ENCODE assay signal across 10 cellular contexts in the genomic region with DNA sequence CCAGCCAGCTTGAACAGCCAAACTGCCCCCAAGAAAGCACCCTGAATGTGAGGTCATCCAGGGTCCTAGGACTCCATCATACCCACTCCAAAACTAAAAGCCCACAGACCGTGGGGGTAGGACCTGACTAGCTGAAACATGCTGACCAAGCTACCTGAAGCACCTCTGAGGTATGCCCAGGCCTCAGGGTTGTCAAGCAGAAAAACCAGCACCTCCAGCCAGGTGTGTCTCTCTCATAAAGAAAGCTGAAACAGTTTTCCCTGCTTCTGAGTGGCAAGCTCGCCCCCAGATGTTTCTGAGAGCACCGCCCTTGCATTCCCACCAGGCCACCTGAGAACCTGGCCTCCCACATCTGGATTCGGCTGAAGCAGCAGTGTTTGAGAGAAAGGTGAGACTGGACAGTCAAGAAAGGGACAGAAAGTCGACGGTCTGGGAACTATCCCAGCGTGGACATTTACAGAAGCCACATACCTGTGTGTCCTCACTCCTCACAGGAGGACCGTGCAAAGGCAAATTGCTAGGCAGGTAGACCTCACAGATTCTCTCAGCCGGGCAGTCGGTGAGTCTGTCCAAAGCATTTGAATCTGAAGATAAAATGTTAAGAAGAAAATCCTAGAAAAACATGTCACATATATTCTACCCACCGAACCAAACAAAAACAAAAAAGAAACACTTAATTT.
DNase-seq lines count a peak whose midpoint lies in the region; ATAC-seq, FAIRE-seq and TF ChIP-seq lines count a peak whose summit lies in the region.
"Had no signal": no experiment of that assay in that cellular context is flagged by ENCODE, and none has a peak within 500 bp of the region (broad histone marks: within the 10 kb centered on the region; RNA-seq: fewer than 3 reads in every experiment).

No MANE protein-coding gene starts in this region.

- peak overlapping the region; percentile 93 for H3K4me3 Mint-ChIP-seq in progenitor cell of endocrine pancreas (ENCODE audit: low read depth)

- no peak overlapping the region for H3K27ac Mint-ChIP-seq in progenitor cell of endocrine pancreas
- H3K27ac Mint-ChIP-seq: stimulated activated naive CD8-positive, alpha-beta T cell treated with anti-CD3 and anti-CD28 coated beads, Interleukin-15, Interleukin-2, amounts not matched to agents 100 ng/mL and 50 ng/mL, for 24 hours had no signal

- no peak for TF ChIP-seq POLR2A in H54 (IDR thresholded peaks at IDR 0.05; ENCODE audit: low read depth, low read length)

- peaks cover 15% of the 10 kb centered on the region for H3K9me3 Mint-ChIP-seq in progenitor cell of endocrine pancreas (ENCODE audit: low read depth)
- H3K9me3 Mint-ChIP-seq: stimulated activated naive CD8-positive, alpha-beta T cell treated with anti-CD3 and anti-CD28 coated beads, Interleukin-15, Interleukin-2, amounts not matched to agents 100 ng/mL and 50 ng/mL, for 24 hours had no signal

- no peak for DNase-seq in BE2C
- DNase-seq in RPMI8226: peak; percentile 28
- no peak for DNase-seq in fibroblast of pulmonary artery (ENCODE audit: low read depth)
- no peak for DNase-seq in progenitor cell of endocrine pancreas (ENCODE audit: low spot score, unreplicated experiment)
- DNase-seq in stimulated activated CD4-positive, alpha-beta T cell treated with anti-CD3 and anti-CD28 coated beads, Interleukin-4, amount 100 ng/mL, for 4 hours: no peak
- no peak for DNase-seq in NCI-H526 (lab: John Stamatoyannopoulos, UW)
- no peak for DNase-seq in H54 (ENCODE audit: insufficient read length, low spot score)
- DNase-seq: HCEC 1CT had no signal

- H3K9me3 ChIP-seq in BE2C: no peaks in the 10 kb centered on the region

- peaks cover 29% of the 10 kb centered on the region for H3K4me1 ChIP-seq in BE2C

- no peak for FAIRE-seq in H54 (lab: Jason Lieb, UNC)

- TF ChIP-seq CTCF in BE2C (IDR thresholded peaks at IDR 0.05; ENCODE audit: low read depth, low read length): no peak
- TF ChIP-seq CTCF in fibroblast of pulmonary artery (IDR thresholded peaks at IDR 0.05; ENCODE audit: low read length, missing control alignments): no peak
- TF ChIP-seq CTCF in progenitor cell of endocrine pancreas (IDR thresholded peaks at IDR 0.05; ENCODE audit: unreplicated experiment): no peak

- no peaks in the 10 kb centered on the region for H3K27me3 Mint-ChIP-seq in progenitor cell of endocrine pancreas

- no peaks in the 10 kb centered on the region for H3K36me3 ChIP-seq in BE2C

- peaks cover 8% of the 10 kb centered on the region for H3K36me3 Mint-ChIP-seq in progenitor cell of endocrine pancreas (ENCODE audit: insufficient read depth)

- no peaks in the 10 kb centered on the region for H3K27me3 ChIP-seq in BE2C

- peaks cover 30% of the 10 kb centered on the region for H3K4me1 Mint-ChIP-seq in progenitor cell of endocrine pancreas (ENCODE audit: low read depth)

- H3K4me3 ChIP-seq in BE2C (ENCODE audit: low read depth, low read length) (peak overlapping the region; percentile 74; the same call in 1 of the 2 replicates), fibroblast of pulmonary artery (replicated peaks; ENCODE audit: low read depth, low read length) (peak overlapping the region; percentile 80)

- ATAC-seq in GM21367 (IDR thresholded peaks at IDR 0.05; ENCODE audit: unreplicated experiment): no peak
